Comparison of ENCODE assay signal across 11 cellular contexts in genomic region chr18:12321331-12321730, GRCh38. TPM values are rescaled to one million over a fixed set of nuclear protein-coding genes. Genes with fewer than 3 reads are reported as not detected.
DNase-seq lines count a peak whose midpoint lies in the region; ATAC-seq and TF ChIP-seq lines count a peak whose summit lies in the region.
"Had no signal": no experiment of that assay in that cellular context is flagged by ENCODE, and none has a peak within 500 bp of the region (broad histone marks: within the 10 kb centered on the region; RNA-seq: fewer than 3 reads in every experiment).

No MANE protein-coding gene starts in this region.

- peak overlapping the region; percentile 31; the same call in 1 of the 2 replicates for H3K27ac ChIP-seq in GM23248
- H3K27ac ChIP-seq in left lung, result no peak overlapping the region
- H3K27ac ChIP-seq: neutrophil had no signal

- no peaks in the 10 kb centered on the region for H3K9me2 ChIP-seq in GM23248 (ENCODE audit: insufficient read depth)

- H3K9ac ChIP-seq in GM23248, result no peak overlapping the region

- intact Hi-C loops in left lung (cut with DNase I), result no loop called here

- no peak for TF ChIP-seq CTCF in left lung (IDR thresholded peaks at IDR 0.05)

- DNase-seq in GM23248, result peak; percentile 24
- DNase-seq in myocyte (ENCODE audit: low read depth), result peak; percentile 82
- no peak for DNase-seq in left lung
- no peak for DNase-seq in NCI-H2171 (lab: John Stamatoyannopoulos, UW)
- DNase-seq in NCI-H2107 treated with DMSO at 0.1 percent for 48 hours (lab: John Stamatoyannopoulos, UW; ENCODE audit: unreplicated experiment), result no peak
- DNase-seq in iPS-NIHi11 (ENCODE audit: low spot score), result no peak
- DNase-seq: MG63, T1000 had no signal

- H3K9me3 ChIP-seq in GM23248 (ENCODE audit: low read depth) (no peaks in the 10 kb centered on the region), left lung (no peaks in the 10 kb centered on the region)
- H3K9me3 ChIP-seq: MG63, neutrophil had no signal

- in situ Hi-C loops in GM23248 (cut with MboI), result no loop called here

- peaks cover 31% of the 10 kb centered on the region; the same call in 1 of the 2 replicates for H4K20me1 ChIP-seq in GM23248 (ENCODE audit: insufficient read depth)

- H3K4me2 ChIP-seq in GM23248 (ENCODE audit: unreplicated experiment), result no peak overlapping the region

- peaks cover 15% of the 10 kb centered on the region for H3K4me1 ChIP-seq in GM23248 (ENCODE audit: insufficient read depth)
- peaks cover 0 to 10% of the 10 kb centered on the region in 2 donors for H3K4me1 ChIP-seq in left lung

- ATAC-seq in GM18868 (IDR thresholded peaks at IDR 0.05; ENCODE audit: unreplicated experiment) (peak; percentile 81), HG03469 (IDR thresholded peaks at IDR 0.05; ENCODE audit: unreplicated experiment) (peak; percentile 71), left lung (no peak)

- H3K36me3 ChIP-seq in GM23248 (ENCODE audit: low read depth) (peaks cover 78% of the 10 kb centered on the region), left lung (peaks cover 8 to 89% of the 10 kb centered on the region in 2 donors)

- no peak overlapping the region for H2AFZ ChIP-seq in GM23248

- H3K27me3 ChIP-seq in GM23248 (replicated peaks; ENCODE audit: insufficient read depth) (no peaks in the 10 kb centered on the region), left lung (no peaks in the 10 kb centered on the region)
- H3K27me3 ChIP-seq: MG63, neutrophil had no signal

- peaks cover 97% of the 10 kb centered on the region for H3K79me2 ChIP-seq in GM23248 (ENCODE audit: insufficient read depth)

- H3F3A ChIP-seq in GM23248 (ENCODE audit: insufficient read depth), result peaks cover 83% of the 10 kb centered on the region

- WGBS in GM23248 (ENCODE audit: low coverage in 1 of 2, low lambda C conversion rate in 2 of 2, missing lambda C conversion rate in 2 of 2), 2 experiments, result 70 to 74% methylated on average over 4 of the region's 4 CpGs

- H3K4me3 ChIP-seq in GM23248 (no peak overlapping the region), left lung (no peak overlapping the region)
- H3K4me3 ChIP-seq: MG63 had no signal

RNA-seq across cellular contexts. Expression of gene TUBB6, which starts 13.3 kb away (rescaled TPM):
- 608 and 817 TPM in 2 replicates for total RNA-seq in GM23248 (2014; rRNA removed; shearing (Covaris generic))
- polyA plus RNA-seq in GM23248 (2016; fragmentation: Nextera tagmentation; extraction: Ambion mirVana), result 456 and 464 TPM in 2 replicates
- 1,598 and 1,800 TPM in 2 replicates for total RNA-seq in myocyte
- polyA plus RNA-seq in myocyte (2012), result 1,133 TPM
- total RNA-seq in left lung, result 100 to 1,000 TPM in 1 of 2 donors, 10 to 100 TPM in 1; 90.0 to 140 TPM

RNA-seq across cellular contexts. Expression of gene AFG3L2, which starts 55.7 kb away (rescaled TPM):
- total RNA-seq in GM23248 (2014; rRNA removed; shearing (Covaris generic)), result 40.6 and 52.2 TPM in 2 replicates
- polyA plus RNA-seq in GM23248 (2016; fragmentation: Nextera tagmentation; extraction: Ambion mirVana), result 26.8 and 28.1 TPM in 2 replicates
- total RNA-seq in myocyte (83.7 and 100 TPM in 2 replicates), left lung (10 to 100 TPM; 30.3 to 39.8 TPM)
- 40.6 TPM for polyA plus RNA-seq in myocyte (2012)

Comparison
In these comparisons a context has a peak if more than half of its experiments do, and no peak if none do; other contexts are left out.
1. DNase-seq: peak in GM23248 (single experiment) and myocyte (single experiment); none in left lung (0 of 2), NCI-H2171 (single experiment), NCI-H2107 treated with DMSO at 0.1 percent for 48 hours (single experiment) and iPS-NIHi11 (single experiment).